Comparison of ENCODE assay signal across 36 cellular contexts in the genomic region with DNA sequence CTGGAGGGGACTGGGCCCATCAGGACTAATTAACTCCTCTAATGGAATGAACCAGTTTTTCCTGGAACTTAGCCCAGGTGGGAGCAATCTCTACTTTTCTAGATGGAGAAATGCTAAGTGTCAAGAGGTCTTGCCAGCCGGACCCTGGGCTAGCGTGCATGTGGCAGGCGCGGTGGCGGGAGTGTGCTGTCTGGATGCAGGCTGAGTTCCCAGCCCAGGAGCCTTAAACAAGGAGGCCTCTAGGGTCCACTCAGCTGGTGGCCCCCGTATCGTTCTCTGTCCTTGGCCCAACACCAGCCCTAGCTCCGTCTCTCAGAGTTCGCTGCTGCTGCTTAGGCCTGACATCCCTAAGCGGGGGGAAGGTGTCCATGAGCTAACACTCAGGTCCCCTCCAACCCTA. TPM values are rescaled to one million over a fixed set of nuclear protein-coding genes. Genes with fewer than 3 reads are reported as not detected.
"Had no signal": no experiment of that assay in that cellular context is flagged by ENCODE, and none has a peak within 500 bp of the region (broad histone marks: within the 10 kb centered on the region; RNA-seq: fewer than 3 reads in every experiment).

No MANE protein-coding gene starts in this region.

- H3K9ac ChIP-seq: KMS-11 had no signal

- H3K9me3 ChIP-seq: MG63 had no signal

- H3K4me3 ChIP-seq: MG63 had no signal

- H3K36me3 ChIP-seq: MG63 had no signal

- H3K4me2 ChIP-seq: KMS-11 had no signal

- H3K27me3 ChIP-seq: MG63 had no signal

- H3K27ac ChIP-seq: KMS-11 had no signal

- DNase-seq: Karpas-422, Kasumi-1, KBM-7, KG1, MG63, MM.1S, MV-4-11, NCI-H1048, NCI-H1092, NCI-H1092 treated with DMSO at 0.1 percent for 48 hours, NCI-H1105, NCI-H1105 treated with DMSO at 0.1 percent for 48 hours, NCI-H1417, NCI-H1417 treated with DMSO at 0.1 percent for 48 hours, NCI-H1436, NCI-H1436 treated with DMSO at 0.1 percent for 48 hours, NCI-H146, NCI-H1694, NCI-H1694 treated with DMSO at 0.1 percent for 48 hours, NCI-H187, NCI-H187 treated with DMSO at 0.1 percent for 48 hours, NCI-H1930, NCI-H2029, NCI-H2029 treated with DMSO at 0.1 percent for 48 hours, NCI-H2081, NCI-H2081 treated with DMSO at 0.1 percent for 48 hours, NCI-H2107, NCI-H2171, NCI-H2171 treated with DMSO at 0.1 percent for 48 hours, NCI-H2227 treated with DMSO at 0.1 percent for 48 hours, NCI-H345, NCI-H446, NCI-H446 treated with DMSO at 0.1 percent for 48 hours had no signal

RNA-seq across cellular contexts. Expression of a gene that starts 56.0 kb away (rescaled TPM):
- total RNA-seq: MCF 10A, NCI-H460 had no signal
